In the genomic region with DNA sequence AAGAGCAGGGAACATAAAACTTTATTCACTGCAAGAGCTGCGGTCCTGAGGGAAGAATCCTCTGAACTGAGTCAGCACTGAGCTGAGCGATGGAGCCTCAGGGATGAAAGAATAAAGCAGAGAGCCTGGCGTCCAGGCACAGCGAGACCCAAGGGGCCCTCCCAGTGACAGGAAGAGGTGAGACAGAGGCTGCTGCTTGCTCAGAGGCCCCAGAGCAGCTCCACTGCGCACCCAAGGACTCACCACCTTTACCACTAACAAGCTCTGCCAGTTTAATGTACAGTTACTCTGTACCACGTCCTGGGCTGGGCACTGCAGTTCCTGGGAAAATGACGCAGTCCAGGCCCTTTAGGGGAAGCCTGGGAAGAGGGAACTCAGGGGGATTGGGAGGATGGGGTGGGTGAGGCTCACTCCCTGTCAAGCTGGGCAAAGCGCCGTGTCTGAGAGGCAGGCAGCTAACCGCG, we compare ENCODE assay signal across 11 cellular contexts. TPM values are rescaled to one million over a fixed set of nuclear protein-coding genes. Genes with fewer than 3 reads are reported as not detected.
DNase-seq lines count a peak whose midpoint lies in the region; ATAC-seq, FAIRE-seq and TF ChIP-seq lines count a peak whose summit lies in the region.
"Had no signal": no experiment of that assay in that cellular context is flagged by ENCODE, and none has a peak within 500 bp of the region (broad histone marks: within the 10 kb centered on the region; RNA-seq: fewer than 3 reads in every experiment).

No MANE protein-coding gene starts in this region.

- peaks cover 10% of the 10 kb centered on the region for H3K4me1 ChIP-seq in body of pancreas

- no peaks in the 10 kb centered on the region for H3K27me3 ChIP-seq in body of pancreas

- DNase-seq in H4 (ENCODE audit: low spot score) = peak; percentile 52
- DNase-seq in amniotic epithelial cell (ENCODE audit: low read depth) = peak; percentile 71
- peak; percentile 67 for DNase-seq in foreskin melanocyte
- DNase-seq in urothelium cell line (ENCODE audit: low spot score) = peak; percentile 64
- no peak for DNase-seq in stimulated activated naive CD8-positive, alpha-beta T cell treated with anti-CD3 and anti-CD28 coated beads, Interleukin-15, Interleukin-2, amounts not matched to agents 100 U/mL and 50 U/mL, for 24 hours
- DNase-seq in body of pancreas = no peak
- DNase-seq: effector CD8-positive, alpha-beta T cell; NCI-H345; RPMI8226 had no signal

- no peak for ATAC-seq in stimulated activated naive CD8-positive, alpha-beta T cell treated with anti-CD3 and anti-CD28 coated beads, Interleukin-15, Interleukin-2, amounts not matched to agents 100 U/mL and 50 U/mL, for 24 hours
- ATAC-seq in body of pancreas (no peak), GM19397 (IDR thresholded peaks at IDR 0.05; ENCODE audit: unreplicated experiment) (no peak)

- H3K4me3 ChIP-seq in body of pancreas = no peak overlapping the region

- no peak for TF ChIP-seq POLR2A in body of pancreas (IDR thresholded peaks at IDR 0.05)

- H3K9me3 ChIP-seq in body of pancreas = no peaks in the 10 kb centered on the region

- intact Hi-C loops in body of pancreas (cut with DNase I) = no loop called here

- no peak for TF ChIP-seq CTCF in body of pancreas (IDR thresholded peaks at IDR 0.05)

- WGBS in body of pancreas, 2 donors = 63 to 71% methylated on average over 10 to 11 of the region's 11 CpGs

- no peak overlapping the region for H3K27ac ChIP-seq in body of pancreas

- FAIRE-seq in urothelium cell line (lab: Jason Lieb, UNC) = no peak

- no peaks in the 10 kb centered on the region for H3K36me3 ChIP-seq in body of pancreas (replicated peaks in 1 of 2; ENCODE audit: insufficient read depth in 1 of 2, low read depth in 2 of 2)

RNA-seq across cellular contexts. Expression of a gene that starts 5.6 kb away (rescaled TPM):
- not detected in 2 replicates for total RNA-seq in H4 (2014; rRNA removed; shearing (Covaris generic))
- 1 to 10 TPM; 2.0 to 7.0 TPM for total RNA-seq in body of pancreas
- total RNA-seq: activated CD8-positive, alpha-beta memory T cell treated with anti-CD3 and anti-CD28 coated beads for 36 hours had no signal

RNA-seq across cellular contexts. Expression of a gene that starts 10.5 kb away (rescaled TPM):
- 120 and 173 TPM in 2 replicates for total RNA-seq in H4 (2014; rRNA removed; shearing (Covaris generic))
- total RNA-seq in body of pancreas = 10 to 100 TPM; 31.6 to 49.8 TPM

RNA-seq across cellular contexts. Expression of a gene that starts 37.9 kb away (rescaled TPM):
- total RNA-seq in H4 (2014; rRNA removed; shearing (Covaris generic)) = 4.5 and 4.9 TPM in 2 replicates
- total RNA-seq in body of pancreas = under 1 TPM in 1 of 2 donors, not detected in 1; 0.26 TPM

RNA-seq across cellular contexts. Expression of a gene that starts 58.4 kb away (rescaled TPM):
- 5.3 and 7.1 TPM in 2 replicates for total RNA-seq in H4 (2014; rRNA removed; shearing (Covaris generic))
- total RNA-seq in body of pancreas = 1 to 10 TPM; 2.3 to 2.9 TPM

Comparison
In these comparisons a context has a peak if more than half of its experiments do, and no peak if none do; other contexts are left out.
1. DNase-seq: peak in H4 (single experiment), amniotic epithelial cell (single experiment), foreskin melanocyte (single experiment) and urothelium cell line (single experiment); none in stimulated activated naive CD8-positive, alpha-beta T cell treated with anti-CD3 and anti-CD28 coated beads, Interleukin-15, Interleukin-2, amounts not matched to agents 100 U/mL and 50 U/mL, for 24 hours (single experiment) and body of pancreas (0 of 4).